Comparison of ENCODE assay signal across 20 cellular contexts in the genomic region with DNA sequence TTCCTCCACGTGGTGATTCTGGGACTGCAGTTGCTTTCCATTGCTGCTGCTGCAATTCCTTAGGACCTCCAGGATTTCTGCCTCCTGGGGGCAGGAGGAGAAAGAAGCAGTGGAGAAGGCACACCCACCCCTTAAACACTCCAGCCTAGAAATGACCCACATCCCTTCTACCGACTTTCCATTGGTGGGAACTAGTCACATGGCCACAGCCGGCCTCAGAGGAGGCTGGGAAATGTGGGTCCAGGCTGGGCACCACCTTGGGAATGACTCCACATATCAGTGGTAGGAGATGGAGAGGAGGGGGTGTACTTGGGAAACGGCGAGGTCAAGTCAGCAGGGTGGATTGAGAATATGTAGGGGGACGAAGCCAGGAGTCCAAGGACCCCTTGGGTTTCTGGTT.
DNase-seq lines count a peak whose midpoint lies in the region; ATAC-seq and TF ChIP-seq lines count a peak whose summit lies in the region.
"Had no signal": no experiment of that assay in that cellular context is flagged by ENCODE, and none has a peak within 500 bp of the region (broad histone marks: within the 10 kb centered on the region; RNA-seq: fewer than 3 reads in every experiment).

No MANE protein-coding gene starts in this region.

- no peaks in the 10 kb centered on the region for H3K79me1 ChIP-seq in mesendoderm (ENCODE audit: low read length)

- H2BK120ac ChIP-seq in mesendoderm (ENCODE audit: low read depth, low read length), result no peak overlapping the region

- no peak overlapping the region for H2BK5ac ChIP-seq in mesendoderm (ENCODE audit: low read length)

- no peak overlapping the region for H3K4me2 ChIP-seq in mesendoderm (ENCODE audit: low read length)

- no peak for ATAC-seq in left cardiac atrium
- ATAC-seq in aorta (ENCODE audit: low FRiP score), result no peak
- ATAC-seq in GM19351 (IDR thresholded peaks at IDR 0.05; ENCODE audit: unreplicated experiment), result no peak
- ATAC-seq in HG02885 (IDR thresholded peaks at IDR 0.05; ENCODE audit: poor library complexity, unreplicated experiment), result no peak

- TF ChIP-seq CTCF in left ventricle myocardium inferior (IDR thresholded peaks at IDR 0.05; ENCODE audit: borderline replicate concordance), result no peak
- TF ChIP-seq CTCF in stomach (IDR thresholded peaks at IDR 0.05), result no peak

- H3K9ac ChIP-seq in mesendoderm (ENCODE audit: low read length), result no peak overlapping the region
- H3K9ac ChIP-seq: GM23248 had no signal

- H3K27ac ChIP-seq in left ventricle myocardium inferior (replicated peaks) (peak overlapping the region; percentile 88), mesendoderm (ENCODE audit: low read depth, low read length) (no peak overlapping the region), stomach (peak overlapping the region in 3 of 5 donors; percentile 83 to 89 (median 88)), aorta (ENCODE audit: low read depth in 1 of 2, low read length in 2 of 2) (peak overlapping the region; percentile 16 to 58)
- H3K27ac ChIP-seq: 22Rv1, C4-2B, GM23248, HL-60 had no signal

- no peak for TF ChIP-seq POLR2A in stomach (IDR thresholded peaks at IDR 0.05)

- H3K4me3 ChIP-seq in left ventricle myocardium inferior, result no peak overlapping the region
- no peak overlapping the region for H3K4me3 ChIP-seq in mesendoderm (ENCODE audit: low read length)
- H3K4me3 ChIP-seq in stomach, result no peak overlapping the region
- no peak overlapping the region for H3K4me3 ChIP-seq in aorta (ENCODE audit: low read length in 2 of 2)
- H3K4me3 ChIP-seq: GM23248 had no signal

- intact Hi-C loops in left ventricle myocardium inferior (cut with micrococcal nuclease) (no loop called here), left cardiac atrium (cut with DNase I) (no loop called here), stomach (cut with DNase I; ENCODE audit: low total_unique reads) (no loop called here), aorta (cut with DNase I) (no loop called here)

- no peak overlapping the region for H4K5ac ChIP-seq in mesendoderm (ENCODE audit: low read length)

- TF ChIP-seq EP300 in stomach (IDR thresholded peaks at IDR 0.05), result no peak

- DNase-seq in left ventricle myocardium inferior, result no peak
- no peak for DNase-seq in left cardiac atrium
- peak; percentile 22 for DNase-seq in mesendoderm
- DNase-seq in stomach, result no peak
- DNase-seq in aorta, result no peak
- no peak for DNase-seq in islet precursor cell
- DNase-seq: AML-193, GM23248, HCEC 1CT, NCI-H1105, NCI-H1694, NCI-H2081 treated with DMSO at 0.1 percent for 48 hours, NCI-H510A treated with DMSO at 0.1 percent for 48 hours, RPMI8226, SHP77 treated with DMSO at 0.1 percent for 48 hours had no signal

- H3K27me3 ChIP-seq in left ventricle myocardium inferior (ENCODE audit: low read depth), result no peaks in the 10 kb centered on the region
- no peaks in the 10 kb centered on the region for H3K27me3 ChIP-seq in mesendoderm (ENCODE audit: insufficient read depth, low read length, poor library complexity)
- H3K27me3 ChIP-seq in stomach, result no peaks in the 10 kb centered on the region
- no peaks in the 10 kb centered on the region for H3K27me3 ChIP-seq in aorta (ENCODE audit: control insufficient read depth in 1 of 2, insufficient read depth in 2 of 2, low read length in 1 of 2)

- H2BK15ac ChIP-seq in mesendoderm (replicated peaks; ENCODE audit: low read depth), result no peak overlapping the region

- H3K9me3 ChIP-seq in left ventricle myocardium inferior (replicated peaks) (no peaks in the 10 kb centered on the region), stomach (no peaks in the 10 kb centered on the region), aorta (ENCODE audit: control insufficient read depth, low read length) (no peaks in the 10 kb centered on the region)

- WGBS in mesendoderm (ENCODE audit: extremely low coverage, insufficient coverage, low lambda C conversion rate), result no CpG with 5 or more reads among the region's 6 CpGs
- 88 to 93% (median 91%) methylated on average over 6 of the region's 6 CpGs for WGBS in stomach, 5 donors
- 90 to 92% methylated on average over 6 of the region's 6 CpGs for whole genome bisulfite sequencing in aorta, 2 donors

- no peak overlapping the region for H3K4ac ChIP-seq in mesendoderm (ENCODE audit: low read depth, low read length)

- H3K18ac ChIP-seq in mesendoderm (ENCODE audit: low read length), result no peak overlapping the region

- H4K8ac ChIP-seq in mesendoderm (ENCODE audit: low read depth, low read length), result no peak overlapping the region

- no peak overlapping the region for H2AK5ac ChIP-seq in mesendoderm (ENCODE audit: low read length)

- no peak overlapping the region for H3K56ac ChIP-seq in mesendoderm (ENCODE audit: low read length)

- H3K23ac ChIP-seq in mesendoderm (ENCODE audit: low read length), result no peak overlapping the region

- H3K79me2 ChIP-seq in mesendoderm (ENCODE audit: control insufficient read depth, insufficient read depth, low read length), result no peaks in the 10 kb centered on the region

- H3K4me1 ChIP-seq in left ventricle myocardium inferior, result peaks cover 74% of the 10 kb centered on the region
- H3K4me1 ChIP-seq in mesendoderm (ENCODE audit: control insufficient read depth, low read depth, low read length), result peaks cover 2% of the 10 kb centered on the region
- peaks cover 37 to 77% (median 64%) of the 10 kb centered on the region in 4 donors for H3K4me1 ChIP-seq in stomach
- peaks cover 3 to 6% of the 10 kb centered on the region in 2 donors for H3K4me1 ChIP-seq in aorta (ENCODE audit: control insufficient read depth in 1 of 2, insufficient read depth in 2 of 2, low read length in 2 of 2)

- peaks cover 4% of the 10 kb centered on the region for H3K36me3 ChIP-seq in left ventricle myocardium inferior
- H3K36me3 ChIP-seq in mesendoderm (ENCODE audit: control insufficient read depth, insufficient read depth, low read length), result no peaks in the 10 kb centered on the region
- no peaks in the 10 kb centered on the region for H3K36me3 ChIP-seq in stomach
- H3K36me3 ChIP-seq in aorta (ENCODE audit: control insufficient read depth in 1 of 2, insufficient read depth in 2 of 2, low read length in 1 of 2), result no peaks in the 10 kb centered on the region
